ENCODE assay signal across 20 cellular contexts in genomic region chr1:207606362-207606755, GRCh38. TPM values are rescaled to one million over a fixed set of nuclear protein-coding genes. Genes with fewer than 3 reads are reported as not detected.
DNase-seq lines count a peak whose midpoint lies in the region; ATAC-seq, FAIRE-seq and TF ChIP-seq lines count a peak whose summit lies in the region.
"Had no signal": no experiment of that assay in that cellular context is flagged by ENCODE, and none has a peak within 500 bp of the region (broad histone marks: within the 10 kb centered on the region; RNA-seq: fewer than 3 reads in every experiment).

No MANE protein-coding gene starts in this region.

- CTCF ChIA-PET in HepG2 (lab: Yijun Ruan, JAX; ENCODE audit: low intra/inter-chr PET ratio, low total read pairs) (no interaction called here), K562 (lab: Yijun Ruan, JAX; ENCODE audit: low intra/inter-chr PET ratio) (interaction anchor here (0.6 kb wide), 1 partner anchor 175 kb away, joined by 3 read pairs; no protein-coding TSS in a partner anchor)

- H3K27me3 ChIP-seq in HepG2 (ENCODE audit: control insufficient read depth in 1 of 2, insufficient read depth in 2 of 2, low read length in 2 of 2) (no peaks in the 10 kb centered on the region), right lobe of liver (no peaks in the 10 kb centered on the region), K562 (ENCODE audit: control insufficient read depth in 2 of 2, insufficient read depth in 2 of 2, low read length in 2 of 2) (no peaks in the 10 kb centered on the region), foreskin keratinocyte (peaks cover 23% of the 10 kb centered on the region)
- H3K27me3 ChIP-seq: BLaER1 treated with 17β-estradiol and CSF1 and Interleukin-3, amounts not matched to agents 10 nM and 100 nM had no signal

- FAIRE-seq in HepG2 (lab: Jason Lieb, UNC) (no peak), K562 (lab: Jason Lieb, UNC) (no peak)
- FAIRE-seq: G401.6, GM12892, GM18507, H1 had no signal

- H3K27ac ChIP-seq in HepG2 (ENCODE audit: extremely low read length, insufficient read depth, low read length) = no peak overlapping the region
- no peak overlapping the region for H3K27ac ChIP-seq in right lobe of liver
- peak overlapping the region; percentile 20; the same call in 1 of the 3 replicates for H3K27ac ChIP-seq in K562 (ENCODE audit: extremely low read depth, low read depth, low read length)
- H3K27ac ChIP-seq in foreskin keratinocyte = no peak overlapping the region
- H3K27ac ChIP-seq: BLaER1 treated with 17β-estradiol and CSF1 and Interleukin-3, amounts not matched to agents 10 nM and 100 nM had no signal

- no peak for ATAC-seq in HepG2
- ATAC-seq in right lobe of liver = no peak
- no peak; the same call in 2 of the 3 replicates for ATAC-seq in K562
- ATAC-seq in foreskin keratinocyte = peak; percentile 29
- no peak for ATAC-seq in GM18520 (IDR thresholded peaks at IDR 0.05; ENCODE audit: unreplicated experiment)

- TF ChIP-seq CTCF in HepG2 (CRISPR knock-in tag; IDR thresholded peaks at IDR 0.05) (no peak), right lobe of liver (IDR thresholded peaks at IDR 0.05) (no peak), K562 (IDR thresholded peaks at IDR 0.05 in 2 of 3, conservative IDR thresholded peaks at IDR 0.05 in 1 of 3; ENCODE audit: insufficient read depth in 2 of 3, low read depth in 1 of 3, low read length in 3 of 3) (no peak), foreskin keratinocyte (conservative IDR thresholded peaks at IDR 0.05) (no peak)

- H2AFZ ChIP-seq in HepG2 (ENCODE audit: low read length) (no peak overlapping the region), K562 (ENCODE audit: low read depth, low read length) (peak overlapping the region; percentile 94)

- no peak overlapping the region for H3K4me2 ChIP-seq in HepG2 (ENCODE audit: low read depth, low read length)
- no peak overlapping the region; the same call in 1 of the 2 replicates for H3K4me2 ChIP-seq in K562 (ENCODE audit: insufficient read depth, low read length)
- H3K4me2 ChIP-seq: BLaER1 treated with 17β-estradiol and CSF1 and Interleukin-3, amounts not matched to agents 10 nM and 100 nM had no signal

- DNase-seq in HepG2 (ENCODE audit: low spot score) = no peak
- DNase-seq in right lobe of liver = no peak
- DNase-seq in K562 (ENCODE audit: extremely low read depth in 1 of 4, low spot score in 3 of 4) = no peak
- peak; percentile 32 to 73 for DNase-seq in foreskin keratinocyte
- DNase-seq in DMS79 (lab: John Stamatoyannopoulos, UW) = no peak
- no peak for DNase-seq in RPMI8226
- DNase-seq: 8988T; CD4-positive, CD25-positive, alpha-beta regulatory T cell; CD8-positive, alpha-beta memory T cell; COR-L47; DMS 273 treated with DMSO at 0.1 percent for 48 hours; DMS53; KBM-7 had no signal

- no peak for TF ChIP-seq POLR2A in HepG2 (IDR thresholded peaks at IDR 0.05; ENCODE audit: insufficient read depth in 1 of 2, low read depth in 2 of 2, low read length in 2 of 2)
- no peak for TF ChIP-seq POLR2A in right lobe of liver (IDR thresholded peaks at IDR 0.05)
- TF ChIP-seq POLR2A in K562 (conservative IDR thresholded peaks at IDR 0.05) = no peak

- H3K79me2 ChIP-seq in HepG2 (ENCODE audit: insufficient read depth, low read length) (no peaks in the 10 kb centered on the region), K562 (ENCODE audit: control insufficient read depth, insufficient read depth, low read length) (no peaks in the 10 kb centered on the region)

- no peaks in the 10 kb centered on the region for H3K9me3 ChIP-seq in HepG2 (ENCODE audit: low read length)
- no peaks in the 10 kb centered on the region for H3K9me3 ChIP-seq in right lobe of liver
- no peaks in the 10 kb centered on the region for H3K9me3 ChIP-seq in K562 (replicated peaks; ENCODE audit: control insufficient read depth, insufficient read depth, low read depth, low read length)
- H3K9me3 ChIP-seq: BLaER1 treated with 17β-estradiol and CSF1 and Interleukin-3, amounts not matched to agents 10 nM and 100 nM; HAP-1 had no signal

- no peak overlapping the region for H3K9ac ChIP-seq in HepG2 (ENCODE audit: insufficient read depth, low read depth, low read length)
- H3K9ac ChIP-seq in K562 (ENCODE audit: insufficient read depth in 1 of 2, low read depth in 2 of 2, low read length in 2 of 2) = no peak overlapping the region; a peak in 1 of 4 replicates
- H3K9ac ChIP-seq: BLaER1 treated with 17β-estradiol and CSF1 and Interleukin-3, amounts not matched to agents 10 nM and 100 nM had no signal

- WGBS in HepG2 (ENCODE audit: low lambda C conversion rate) = 52% methylated on average over 2 of the region's 2 CpGs
- WGBS in right lobe of liver (ENCODE audit: insufficient coverage, low coverage, low lambda C conversion rate, missing lambda C conversion rate) = 71% methylated on average over 2 of the region's 2 CpGs
- WGBS in K562 (ENCODE audit: insufficient coverage, low coverage, missing lambda C conversion rate) = 53% methylated on average over 2 of the region's 2 CpGs

- TF ChIP-seq RAD21 in HepG2 (CRISPR knock-in tag; IDR thresholded peaks at IDR 0.05) (no peak), K562 (CRISPR knock-in tag; conservative IDR thresholded peaks at IDR 0.05 in 1 of 2, IDR thresholded peaks at IDR 0.05 in 1 of 2) (no peak)

- intact Hi-C loops in HepG2 (cut with micrococcal nuclease; ENCODE audit: unreplicated experiment) = no loop called here
- intact Hi-C loops in right lobe of liver (cut with DNase I) = no loop called here
- intact Hi-C loops in K562 (cut with micrococcal nuclease) = no loop called here

- H3K36me3 ChIP-seq in HepG2 (replicated peaks in 1 of 2; ENCODE audit: control insufficient read depth in 1 of 2, insufficient read depth in 2 of 2, low read length in 2 of 2) = no peaks in the 10 kb centered on the region
- no peaks in the 10 kb centered on the region for H3K36me3 ChIP-seq in right lobe of liver
- no peaks in the 10 kb centered on the region for H3K36me3 ChIP-seq in K562 (ENCODE audit: control insufficient read depth, insufficient read depth, low read length)
- H3K36me3 ChIP-seq: BLaER1 treated with 17β-estradiol and CSF1 and Interleukin-3, amounts not matched to agents 10 nM and 100 nM; HAP-1 had no signal

- TF ChIP-seq EP300 in HepG2 (IDR thresholded peaks at IDR 0.05; ENCODE audit: low read depth in 2 of 2, low read length in 2 of 2) (no peak), HepG2 (CRISPR knock-in tag; IDR thresholded peaks at IDR 0.05; ENCODE audit: borderline replicate concordance) (no peak), K562 (IDR thresholded peaks at IDR 0.05; ENCODE audit: low read length) (no peak)

- H3K9me1 ChIP-seq in K562 (ENCODE audit: control insufficient read depth, insufficient read depth, low read length) = no peaks in the 10 kb centered on the region

- BruUV-seq in HepG2 (replicated peaks; lab: Mats Ljungman, UMichigan) (no TSS peak), K562 (replicated peaks; lab: Mats Ljungman, UMichigan) (no TSS peak)

- H3K4me3 ChIP-seq in HepG2 (replicated peaks in 1 of 3; ENCODE audit: insufficient read depth in 1 of 3, low read depth in 2 of 3, low read length in 3 of 3) (no peak overlapping the region), right lobe of liver (no peak overlapping the region), K562 (no peak overlapping the region)
- H3K4me3 ChIP-seq: BLaER1 treated with 17β-estradiol and CSF1 and Interleukin-3, amounts not matched to agents 10 nM and 100 nM; HAP-1 had no signal

- in situ Hi-C loops in HepG2 (cut with HindIII; ENCODE audit: extremely low pct_ligation_motif_present, low pct_unique_long_range_greater_than_20kb) = no loop called here
- in situ Hi-C loops in K562 (cut with MboI) = no loop called here

- H3K4me1 ChIP-seq in HepG2 (ENCODE audit: insufficient read depth, low read length) (peaks cover 23% of the 10 kb centered on the region), right lobe of liver (peaks cover 0 to 4% (median 0%) of the 10 kb centered on the region in 4 donors), K562 (replicated peaks in 1 of 2; ENCODE audit: control insufficient read depth in 2 of 2, insufficient read depth in 2 of 2, low read length in 2 of 2) (peaks cover 0 to 8% of the 10 kb centered on the region in 2 experiments; a peak in 2 of 5 replicates), foreskin keratinocyte (peaks cover 5% of the 10 kb centered on the region)
- H3K4me1 ChIP-seq: BLaER1 treated with 17β-estradiol and CSF1 and Interleukin-3, amounts not matched to agents 10 nM and 100 nM; HAP-1 had no signal

- H4K20me1 ChIP-seq in HepG2 (ENCODE audit: insufficient read depth, low read length) (no peaks in the 10 kb centered on the region), K562 (replicated peaks; ENCODE audit: control insufficient read depth, insufficient read depth, low read length) (no peaks in the 10 kb centered on the region)
- H4K20me1 ChIP-seq: BLaER1 treated with 17β-estradiol and CSF1 and Interleukin-3, amounts not matched to agents 10 nM and 100 nM had no signal

- POLR2A ChIA-PET in HepG2 (lab: Yijun Ruan, JAX) (no interaction called here), K562 (lab: Yijun Ruan, JAX) (interaction anchor here (0.8 to 2.1 kb wide), 8 partner anchors 10 to 80 kb away, joined by 3 to 6 read pairs (median 4); no protein-coding TSS in a partner anchor)

RNA-seq across cellular contexts. Expression of gene CR1L, which starts 38.6 kb away (rescaled TPM):
- not detected in 2 replicates for total RNA-seq in HepG2 (2016; rRNA removed; fragmentation: Illumina TruSeq; extraction: Trizol)
- not detected in 2 replicates for total RNA-seq in HepG2 (2016; cell fraction: cytosol; rRNA removed; fragmentation: Illumina TruSeq; extraction: Trizol; ENCODE audit: low read depth)
- not detected in 2 replicates for total RNA-seq in HepG2 (2016; cell fraction: insoluble cytoplasmic fraction; rRNA removed; fragmentation: Illumina TruSeq; extraction: Trizol)
- total RNA-seq in HepG2 (2016; cell fraction: membrane; rRNA removed; fragmentation: Illumina TruSeq; extraction: Trizol) = not detected in 2 replicates
- not detected in 2 replicates for total RNA-seq in HepG2 (2016; cell fraction: nucleus; rRNA removed; fragmentation: Illumina TruSeq; extraction: Trizol)
- polyA plus RNA-seq in HepG2 (2011; rRNA removed) = not detected in 2 replicates
- not detected in 2 replicates for polyA plus RNA-seq in HepG2 (2011; cell fraction: cytosol; rRNA removed)
- not detected in 2 replicates for polyA plus RNA-seq in HepG2 (2011; cell fraction: nucleus; rRNA removed)
- not detected in 2 replicates for polyA plus RNA-seq in HepG2 (2012)
- not detected in 2 replicates for polyA plus RNA-seq in HepG2 (2016; cell fraction: cytosol; fragmentation: Illumina TruSeq; extraction: Trizol; ENCODE audit: low read depth)
- not detected in 2 replicates for polyA plus RNA-seq in HepG2 (2016; cell fraction: insoluble cytoplasmic fraction; fragmentation: Illumina TruSeq; extraction: Trizol; ENCODE audit: low read depth)
- polyA plus RNA-seq in HepG2 (2016; cell fraction: membrane; fragmentation: Illumina TruSeq; extraction: Trizol; ENCODE audit: low read depth) = not detected in 2 replicates
- polyA plus RNA-seq in HepG2 (2016; cell fraction: nucleus; fragmentation: Illumina TruSeq; extraction: Trizol; ENCODE audit: insufficient read depth, low read depth) = not detected in 2 replicates
- polyA minus RNA-seq in HepG2 (2011; rRNA and poly(A)+ RNA removed; ENCODE audit: low replicate concordance) = not detected in 2 replicates
- polyA minus RNA-seq in HepG2 (2011; cell fraction: cytosol; rRNA and poly(A)+ RNA removed) = not detected in 2 replicates
- polyA minus RNA-seq in HepG2 (2011; cell fraction: nucleus; rRNA and poly(A)+ RNA removed) = not detected in 2 replicates
- 1 to 10 TPM in 1 of 6 experiments, under 1 TPM in 4, not detected in 1; 0.12 to 1.2 (median 0.49) TPM for total RNA-seq in right lobe of liver
- 155 and 191 TPM in 2 replicates for total RNA-seq in K562 (2011; cell fraction: chromatin; rRNA removed; ENCODE audit: low replicate concordance)
- 84.4 and 92.0 TPM in 2 replicates for total RNA-seq in K562 (2011; cell fraction: nucleolus; rRNA removed)
- 106 and 111 TPM in 2 replicates for total RNA-seq in K562 (2011; cell fraction: nucleoplasm; rRNA removed)
- 10.1 and 11.9 TPM in 2 replicates for total RNA-seq in K562 (2014; rRNA removed)
- total RNA-seq in K562 (2014; rRNA removed; fragmentation: Illumina TruSeq; extraction: Trizol) = 22.6 and 26.2 TPM in 2 replicates
- 12.7 and 14.2 TPM in 2 replicates for total RNA-seq in K562 (2015; rRNA removed; fragmentation: Illumina TruSeq; extraction: Trizol)
- 30.0 and 33.7 TPM in 2 replicates for total RNA-seq in K562 (2021)
- polyA plus RNA-seq in K562 (2011; rRNA removed) = 37.8 and 45.4 TPM in 2 replicates
- 45.9 and 63.7 TPM in 2 replicates for polyA plus RNA-seq in K562 (2011; cell fraction: cytosol; rRNA removed)
- 126 and 140 TPM in 2 replicates for polyA plus RNA-seq in K562 (2011; cell fraction: nucleus; rRNA removed)
- polyA plus RNA-seq in K562 (2012) = 15.0 and 22.9 TPM in 2 replicates
- 37.0 and 51.1 TPM in 2 replicates for polyA plus RNA-seq in K562 (2014; fragmentation: Illumina TruSeq; extraction: Trizol)
- 10 to 100 TPM; 53.4 to 74.8 TPM for polyA plus RNA-seq in K562 (2014; fragmentation: Nextera tagmentation; extraction: Ambion mirVana)
- 34.3 and 35.1 TPM in 2 replicates for polyA plus RNA-seq in K562 (2014; rRNA removed)
- polyA minus RNA-seq in K562 (2011; rRNA and poly(A)+ RNA removed) = 54.6 and 74.7 TPM in 2 replicates
- polyA minus RNA-seq in K562 (2011; cell fraction: cytosol; rRNA and poly(A)+ RNA removed) = 27.0 and 30.3 TPM in 2 replicates
- 88.5 and 136 TPM in 2 replicates for polyA minus RNA-seq in K562 (2011; cell fraction: nucleus; rRNA and poly(A)+ RNA removed)
- not detected in 2 replicates for total RNA-seq in foreskin keratinocyte
- polyA plus RNA-seq in foreskin keratinocyte = not detected in 2 replicates
- total RNA-seq: CD4-positive, CD25-positive, alpha-beta regulatory T cell; CD8-positive, alpha-beta memory T cell; H1 had no signal
- polyA plus RNA-seq: CD4-positive, CD25-positive, alpha-beta regulatory T cell; CD8-positive, alpha-beta memory T cell had no signal

Comparison
In these comparisons a context has a peak if more than half of its experiments do, and no peak if none do; other contexts are left out.
1. DNase-seq: peak in foreskin keratinocyte (2 of 2); none in HepG2 (single experiment), right lobe of liver (0 of 3), K562 (0 of 4), DMS79 (single experiment) and RPMI8226 (single experiment).
2. RNA of gene CR1L, which starts 38.6 kb away (total RNA-seq): 10.1 to 191 TPM in K562; 0.12 to 1.2 TPM in right lobe of liver, not detected in HepG2 and not detected in foreskin keratinocyte; every median in the first group is over 4 times any median in the second.
3. Of the 241 proteins assayed by ChIP-seq in both HepG2 and K562: peak only in HepG2: none; only in K562: MAFG; in both: MAFF; in neither: 237; mixed calls (peak in some experiments, not most) for 2.